In the genomic region with DNA sequence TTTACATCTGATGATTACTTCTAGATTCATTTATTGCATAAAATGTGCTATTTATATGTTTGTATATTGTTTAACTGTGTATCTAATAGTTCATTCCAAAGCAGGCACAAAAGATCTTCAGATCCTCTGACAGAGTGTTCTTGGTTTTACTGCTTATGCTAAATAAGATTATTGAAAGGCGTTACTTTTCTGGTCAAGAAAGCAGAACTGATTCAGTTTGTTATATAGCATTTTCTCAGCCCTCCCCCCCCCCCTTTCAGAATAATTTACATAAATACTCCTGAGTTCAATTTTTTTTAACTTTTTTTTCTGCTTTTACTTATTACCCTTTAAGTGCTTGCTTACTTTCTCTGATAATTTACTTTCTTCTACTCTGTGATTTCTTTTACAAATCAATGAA, we compare ENCODE assay signal across 11 cellular contexts. TPM values are rescaled to one million over a fixed set of nuclear protein-coding genes. Genes with fewer than 3 reads are reported as not detected.
DNase-seq lines count a peak whose midpoint lies in the region; ATAC-seq and TF ChIP-seq lines count a peak whose summit lies in the region.
"Had no signal": no experiment of that assay in that cellular context is flagged by ENCODE, and none has a peak within 500 bp of the region (broad histone marks: within the 10 kb centered on the region; RNA-seq: fewer than 3 reads in every experiment).

No MANE protein-coding gene starts in this region.

- TF ChIP-seq POLR2A in thyroid gland (IDR thresholded peaks at IDR 0.05) = no peak

- H3K9me3 Mint-ChIP-seq in activated naive CD4-positive, alpha-beta T cell treated with anti-CD3 and anti-CD28 coated beads, Interleukin-2, amount 50 U/mL, for 24 hours = no peaks in the 10 kb centered on the region
- no peaks in the 10 kb centered on the region for H3K9me3 Mint-ChIP-seq in activated T-helper 2 cell treated with anti-CD3 and anti-CD28 coated beads, Interferon-gamma antibody, Interleukin-2, Interleukin-4, amounts not matched to agents 10 μg/mL and 5 μg/mL and 100 μg/mL, durations not matched to agents 14 hours and 24 hours and 36 hours

- peaks cover 82% of the 10 kb centered on the region for H3K4me1 Mint-ChIP-seq in activated naive CD4-positive, alpha-beta T cell treated with anti-CD3 and anti-CD28 coated beads, Interleukin-2, amount 50 U/mL, for 24 hours
- H3K4me1 Mint-ChIP-seq in activated T-helper 2 cell treated with anti-CD3 and anti-CD28 coated beads, Interferon-gamma antibody, Interleukin-2, Interleukin-4, amounts not matched to agents 10 μg/mL and 5 μg/mL and 100 μg/mL, durations not matched to agents 14 hours and 24 hours and 36 hours (ENCODE audit: low read depth) = peaks cover 79% of the 10 kb centered on the region

- intact Hi-C loops in activated T-helper 2 cell treated with anti-CD3 and anti-CD28 coated beads, Interferon-gamma antibody, Interleukin-2, Interleukin-4, amounts not matched to agents 10 μg/mL and 5 μg/mL and 100 μg/mL, durations not matched to agents 14 hours and 24 hours and 36 hours (cut with micrococcal nuclease) = loop anchor here (5.0 kb wide), 1 partner anchor 818 kb away; no protein-coding TSS in a partner anchor
- intact Hi-C loops in thyroid gland (cut with DNase I) = no loop called here

- H3K27me3 ChIP-seq in thyroid gland = no peaks in the 10 kb centered on the region
- H3K27me3 ChIP-seq: ascending aorta, esophagus squamous epithelium had no signal

- H3K4me1 ChIP-seq in thyroid gland = peaks cover 34% of the 10 kb centered on the region in 2 donors

- no peaks in the 10 kb centered on the region for H3K9me3 ChIP-seq in thyroid gland
- H3K9me3 ChIP-seq: ascending aorta, esophagus squamous epithelium had no signal

- TF ChIP-seq CTCF in thyroid gland (IDR thresholded peaks at IDR 0.05) = no peak

- H3K4me3 Mint-ChIP-seq in activated naive CD4-positive, alpha-beta T cell treated with anti-CD3 and anti-CD28 coated beads, Interleukin-2, amount 50 U/mL, for 24 hours = peak overlapping the region; percentile 91
- H3K4me3 Mint-ChIP-seq in activated T-helper 2 cell treated with anti-CD3 and anti-CD28 coated beads, Interferon-gamma antibody, Interleukin-2, Interleukin-4, amounts not matched to agents 10 μg/mL and 5 μg/mL and 100 μg/mL, durations not matched to agents 14 hours and 24 hours and 36 hours (ENCODE audit: low read depth) = peak overlapping the region; percentile 60

- H3K36me3 Mint-ChIP-seq in activated naive CD4-positive, alpha-beta T cell treated with anti-CD3 and anti-CD28 coated beads, Interleukin-2, amount 50 U/mL, for 24 hours = peaks cover 9% of the 10 kb centered on the region
- peaks cover 49% of the 10 kb centered on the region for H3K36me3 Mint-ChIP-seq in activated T-helper 2 cell treated with anti-CD3 and anti-CD28 coated beads, Interferon-gamma antibody, Interleukin-2, Interleukin-4, amounts not matched to agents 10 μg/mL and 5 μg/mL and 100 μg/mL, durations not matched to agents 14 hours and 24 hours and 36 hours (ENCODE audit: low read depth)

- H3K27me3 Mint-ChIP-seq in activated naive CD4-positive, alpha-beta T cell treated with anti-CD3 and anti-CD28 coated beads, Interleukin-2, amount 50 U/mL, for 24 hours = no peaks in the 10 kb centered on the region
- H3K27me3 Mint-ChIP-seq in activated T-helper 2 cell treated with anti-CD3 and anti-CD28 coated beads, Interferon-gamma antibody, Interleukin-2, Interleukin-4, amounts not matched to agents 10 μg/mL and 5 μg/mL and 100 μg/mL, durations not matched to agents 14 hours and 24 hours and 36 hours (ENCODE audit: low read depth) = no peaks in the 10 kb centered on the region

- 89 to 93% methylated on average over 1 of the region's 1 CpG for WGBS in thyroid gland, 2 donors

- peak; percentile 24 for ATAC-seq in HG03060 (IDR thresholded peaks at IDR 0.05; ENCODE audit: low read depth, unreplicated experiment)

- H3K36me3 ChIP-seq in thyroid gland = no peaks in the 10 kb centered on the region
- H3K36me3 ChIP-seq: ascending aorta, esophagus squamous epithelium had no signal

- H3K27ac ChIP-seq in thyroid gland (peak overlapping the region; percentile 65 to 71 (median 70)), caudate nucleus (ENCODE audit: low read depth, low read length) (no peak overlapping the region)
- H3K27ac ChIP-seq: ascending aorta, esophagus squamous epithelium had no signal

- peak overlapping the region; percentile 94 for H3K27ac Mint-ChIP-seq in activated naive CD4-positive, alpha-beta T cell treated with anti-CD3 and anti-CD28 coated beads, Interleukin-2, amount 50 U/mL, for 24 hours
- peak overlapping the region; percentile 96 for H3K27ac Mint-ChIP-seq in activated T-helper 2 cell treated with anti-CD3 and anti-CD28 coated beads, Interferon-gamma antibody, Interleukin-2, Interleukin-4, amounts not matched to agents 10 μg/mL and 5 μg/mL and 100 μg/mL, durations not matched to agents 14 hours and 24 hours and 36 hours

- no peak overlapping the region for H3K4me3 ChIP-seq in thyroid gland (replicated peaks in 1 of 3)
- H3K4me3 ChIP-seq: ascending aorta, esophagus squamous epithelium had no signal

- DNase-seq in activated naive CD4-positive, alpha-beta T cell (lab: John Stamatoyannopoulos, UW) = no peak
- DNase-seq in activated T-helper 2 cell treated with anti-CD3 and anti-CD28 coated beads, Interferon-gamma antibody, Interleukin-2, Interleukin-4, amounts not matched to agents 10 μg/mL and 5 μg/mL and 100 μg/mL, durations not matched to agents 14 hours and 24 hours and 36 hours (ENCODE audit: low spot score) = no peak
- DNase-seq in thyroid gland = no peak
- no peak for DNase-seq in caudate nucleus (lab: John Stamatoyannopoulos, UW)
- DNase-seq in DMS53 (lab: John Stamatoyannopoulos, UW) = no peak
- DNase-seq in C1 segment of cervical spinal cord (lab: John Stamatoyannopoulos, UW) = no peak
- DNase-seq: esophagus squamous epithelium, NCI-H82 had no signal

RNA-seq across cellular contexts. Expression of a gene that starts 15.4 kb away (rescaled TPM):
- 89.5 and 91.0 TPM in 2 replicates for total RNA-seq in activated T-helper 2 cell treated with anti-CD3 and anti-CD28 coated beads, Interferon-gamma antibody, Interleukin-2, Interleukin-4, amounts not matched to agents 10 μg/mL and 5 μg/mL and 100 μg/mL, durations not matched to agents 14 hours and 24 hours and 36 hours
- total RNA-seq in thyroid gland = 10 to 100 TPM; 74.9 to 92.5 (median 83.8) TPM
